In the genomic region with DNA sequence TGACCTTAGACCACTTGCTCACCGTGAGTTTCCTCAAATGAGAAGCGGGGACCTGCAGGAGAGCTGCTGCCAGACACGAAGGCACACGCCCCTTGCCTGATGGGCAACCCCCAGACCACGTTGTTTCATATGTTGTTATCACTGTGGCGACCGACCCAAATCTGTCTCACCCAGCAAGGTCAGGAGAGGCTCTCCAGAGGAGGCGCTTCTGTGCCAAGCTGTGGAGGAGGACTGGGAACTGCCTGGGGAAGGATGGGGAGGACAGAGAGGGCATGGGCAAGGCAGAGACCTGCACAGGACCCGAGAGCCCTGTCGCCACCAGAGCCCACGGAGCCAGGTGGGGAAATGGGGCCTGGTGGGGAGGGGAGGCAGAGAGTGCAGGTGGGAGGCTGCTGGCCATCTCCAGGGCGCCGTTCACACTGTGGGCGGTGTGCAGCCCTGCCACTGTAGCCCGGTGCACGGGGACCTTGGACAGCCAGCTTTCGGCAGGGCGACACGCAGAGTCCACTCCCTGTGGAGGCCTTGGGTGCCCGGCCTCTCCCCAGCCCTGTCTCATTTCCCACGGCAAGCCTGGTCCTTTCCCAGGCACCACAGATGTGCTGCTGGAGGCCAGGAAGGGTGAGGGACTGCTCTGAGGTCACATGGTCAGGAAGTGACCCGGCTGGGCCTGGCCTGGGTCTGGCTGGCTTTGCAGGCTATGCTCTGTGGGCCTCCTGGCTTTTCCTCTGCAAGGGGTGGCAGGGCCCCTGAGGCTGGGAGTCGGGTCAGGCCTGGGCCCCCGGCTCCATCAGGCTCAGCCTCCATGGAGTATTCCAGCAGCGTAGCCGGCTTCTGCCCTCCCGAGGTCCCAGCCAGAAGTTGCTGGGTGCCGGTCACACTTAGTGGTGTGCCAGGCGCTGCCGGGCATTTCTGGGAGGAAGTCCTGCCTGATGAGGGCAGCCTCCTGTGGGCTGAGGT, we compare ENCODE assay signal across 2 cellular contexts.
TF ChIP-seq lines count a peak whose summit lies in the region.

No MANE protein-coding gene starts in this region.

TF ChIP-seq in IMR-90, 13 proteins besides CTCF, POLR2A, EP300 and RAD21:
- TF ChIP-seq, protein P1, sequence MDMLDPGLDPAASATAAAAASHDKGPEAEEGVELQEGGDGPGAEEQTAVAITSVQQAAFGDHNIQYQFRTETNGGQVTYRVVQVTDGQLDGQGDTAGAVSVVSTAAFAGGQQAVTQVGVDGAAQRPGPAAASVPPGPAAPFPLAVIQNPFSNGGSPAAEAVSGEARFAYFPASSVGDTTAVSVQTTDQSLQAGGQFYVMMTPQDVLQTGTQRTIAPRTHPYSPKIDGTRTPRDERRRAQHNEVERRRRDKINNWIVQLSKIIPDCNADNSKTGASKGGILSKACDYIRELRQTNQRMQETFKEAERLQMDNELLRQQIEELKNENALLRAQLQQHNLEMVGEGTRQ (IDR thresholded peaks at IDR 0.05; ENCODE audit: low read depth, low read length) = peak; percentile 21; the same call in 1 of the 2 replicates
- no peak for TF ChIP-seq CHD1 (IDR thresholded peaks at IDR 0.05; ENCODE audit: low read depth, low read length)
- TF ChIP-seq BHLHE40 (IDR thresholded peaks at IDR 0.05; ENCODE audit: low read depth, low read length) = no peak
- TF ChIP-seq FOS (IDR thresholded peaks at IDR 0.05; ENCODE audit: low read depth, low read length) = no peak
- no peak for TF ChIP-seq CEBPB (IDR thresholded peaks at IDR 0.05; ENCODE audit: low read depth, low read length)
- TF ChIP-seq RCOR1 (IDR thresholded peaks at IDR 0.05; ENCODE audit: insufficient replicate concordance, low read length) = no peak
TF ChIP-seq in IMR-90: peak in this region for 1.

TF ChIP-seq in endothelial cell of umbilical vein, 7 proteins besides CTCF, POLR2A, EP300 and RAD21:
- TF ChIP-seq EZH2 (IDR thresholded peaks at IDR 0.05; ENCODE audit: borderline replicate concordance, low read depth, low read length, severe bottlenecking) (no peak), POLR2AphosphoS5 (IDR thresholded peaks at IDR 0.05; ENCODE audit: insufficient read depth, low read depth, low read length) (no peak), JUN (IDR thresholded peaks at IDR 0.05; ENCODE audit: borderline replicate concordance, insufficient read depth, insufficient read length, low read depth) (no peak), MYC (IDR thresholded peaks at IDR 0.05; ENCODE audit: low read depth, low read length) (no peak), GATA2 (IDR thresholded peaks at IDR 0.05; ENCODE audit: insufficient read depth, insufficient read length, low read depth, low read length) (no peak), FOS (IDR thresholded peaks at IDR 0.05; ENCODE audit: borderline replicate concordance, insufficient read depth, low read length) (no peak)
- TF ChIP-seq, protein P2, sequence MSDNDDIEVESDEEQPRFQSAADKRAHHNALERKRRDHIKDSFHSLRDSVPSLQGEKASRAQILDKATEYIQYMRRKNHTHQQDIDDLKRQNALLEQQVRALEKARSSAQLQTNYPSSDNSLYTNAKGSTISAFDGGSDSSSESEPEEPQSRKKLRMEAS (IDR thresholded peaks at IDR 0.05; ENCODE audit: insufficient read depth, insufficient read length) = no peak
